ENCODE assay signal across 10 cellular contexts in the genomic region with DNA sequence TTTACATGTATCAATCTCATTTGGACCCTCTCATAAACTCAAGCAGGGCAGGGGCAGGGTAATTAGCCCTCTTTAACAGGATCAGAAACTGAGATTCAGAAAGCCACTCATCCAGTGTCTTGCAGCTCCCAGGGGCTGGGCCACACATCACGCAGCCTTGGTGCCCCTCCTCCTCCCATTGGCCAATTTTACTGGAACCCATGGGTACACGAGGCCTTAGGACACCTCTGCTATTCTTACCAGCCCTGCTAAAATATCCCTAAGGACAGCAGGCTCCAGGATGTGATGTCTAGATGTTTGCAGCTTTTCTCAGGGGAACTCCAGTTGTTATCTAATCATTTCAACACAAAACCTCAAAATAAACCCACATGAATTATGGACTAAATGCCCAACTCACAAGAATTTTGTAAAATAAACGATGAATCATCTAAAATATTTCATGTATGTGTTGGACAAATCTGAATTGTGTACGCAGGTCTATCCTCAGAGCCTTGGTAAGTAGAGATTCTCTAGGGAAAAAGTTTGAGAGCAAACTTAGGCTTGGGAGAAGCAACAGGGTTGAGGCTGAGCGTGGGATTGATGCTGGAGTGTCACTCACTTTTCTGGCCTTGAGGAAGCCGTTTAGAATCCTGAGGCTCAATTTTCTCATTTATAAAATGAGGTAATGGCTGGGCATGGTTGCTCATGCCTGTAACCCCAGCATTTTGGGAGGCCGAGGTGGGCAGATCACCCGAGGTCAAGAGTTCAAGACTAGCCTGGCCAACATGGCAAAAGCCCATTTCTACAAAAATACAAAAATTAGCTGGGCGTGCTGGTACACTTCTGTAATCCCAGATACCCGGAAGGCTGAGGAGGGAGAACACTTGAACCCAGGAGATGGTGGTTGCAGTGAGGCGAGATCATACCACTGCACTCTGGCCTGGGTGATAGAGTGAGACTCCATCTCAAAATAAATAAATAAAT.
DNase-seq lines count a peak whose midpoint lies in the region; ATAC-seq and TF ChIP-seq lines count a peak whose summit lies in the region.
"Had no signal": no experiment of that assay in that cellular context is flagged by ENCODE, and none has a peak within 500 bp of the region (broad histone marks: within the 10 kb centered on the region; RNA-seq: fewer than 3 reads in every experiment).

No MANE protein-coding gene starts in this region.

- peak; percentile 98 for DNase-seq in AG04449 (ENCODE audit: low read depth, low spot score)
- DNase-seq in HS-27A (ENCODE audit: low read depth) = peak; percentile 76
- peak; percentile 94 for DNase-seq in astrocyte of the spinal cord (ENCODE audit: low read depth, low spot score)
- peak; percentile 100 for DNase-seq in iris pigment epithelial cell (ENCODE audit: low read depth)
- no peak for DNase-seq in NCI-H446 (lab: John Stamatoyannopoulos, UW)
- DNase-seq in NCI-H345 (lab: John Stamatoyannopoulos, UW) = no peak
- DNase-seq: activated CD8-positive, alpha-beta T cell treated with anti-CD3 and anti-CD28 coated beads, Interleukin-2, amount 10 ng/mL, durations not matched to agents 7 days and 5 days; NCI-H510A treated with DMSO at 0.1 percent for 48 hours had no signal

- POLR2A ChIA-PET in AG04449 (lab: Yijun Ruan, JAX) = interaction anchor here (0.7 kb wide), 1 partner anchor 150 kb away, joined by 4 read pairs; no protein-coding TSS in a partner anchor

- no peak overlapping the region for H3K4me3 ChIP-seq in AG04449 (ENCODE audit: low read depth, low read length)
- H3K4me3 ChIP-seq in astrocyte of the spinal cord (ENCODE audit: low read depth, low read length) = no peak overlapping the region

- TF ChIP-seq CTCF in AG04449 (IDR thresholded peaks at IDR 0.05; ENCODE audit: insufficient read depth, low read length, missing control alignments) (no peak), astrocyte of the spinal cord (IDR thresholded peaks at IDR 0.05; ENCODE audit: low read depth, low read length) (no peak)

- no peak for ATAC-seq in GM21737 (IDR thresholded peaks at IDR 0.05; ENCODE audit: unreplicated experiment)
- no peak for ATAC-seq in HG03469 (IDR thresholded peaks at IDR 0.05; ENCODE audit: unreplicated experiment)
- ATAC-seq: activated CD8-positive, alpha-beta T cell treated with anti-CD3 and anti-CD28 coated beads, Interleukin-2, amount 10 ng/mL, durations not matched to agents 7 days and 5 days had no signal

- CTCF ChIA-PET in AG04449 (lab: Yijun Ruan, JAX) = interaction anchor here (0.8 to 1.1 kb wide), 2 partner anchors 144 to 168 kb away, joined by 3 to 5 read pairs; no protein-coding TSS in a partner anchor

- in situ Hi-C loops in astrocyte of the spinal cord (cut with HindIII; ENCODE audit: low sequenced_read_pairs) = no loop called here

Comparison
In these comparisons a context has a peak if more than half of its experiments do, and no peak if none do; other contexts are left out.
1. DNase-seq: peak in AG04449 (single experiment), HS-27A (single experiment), astrocyte of the spinal cord (single experiment) and iris pigment epithelial cell (single experiment); none in NCI-H446 (0 of 2) and NCI-H345 (single experiment).